In the genomic region with DNA sequence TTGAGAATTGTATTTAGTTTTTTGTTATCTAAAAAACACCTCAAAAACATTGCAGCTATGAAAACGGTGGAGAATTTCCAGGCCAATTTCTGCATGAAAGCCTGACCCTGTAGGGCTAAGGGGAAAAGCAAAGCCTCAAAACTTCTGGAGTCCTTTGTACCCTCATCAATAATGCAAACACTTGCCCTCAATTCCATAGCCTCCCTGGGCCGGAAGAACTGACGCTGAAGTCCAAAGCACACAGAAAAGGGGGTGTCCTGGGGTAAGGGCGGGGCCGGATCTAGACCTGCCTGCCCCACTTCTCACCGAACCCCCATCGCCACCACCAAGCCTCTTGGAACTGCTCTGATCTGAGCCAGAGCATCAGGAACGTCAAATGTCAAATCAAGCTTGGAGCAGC, we compare ENCODE assay signal across 34 cellular contexts.
"Had no signal": no experiment of that assay in that cellular context is flagged by ENCODE, and none has a peak within 500 bp of the region (broad histone marks: within the 10 kb centered on the region; RNA-seq: fewer than 3 reads in every experiment).

No MANE protein-coding gene starts in this region.

- H3K4me1 ChIP-seq: ascending aorta, body of pancreas, breast epithelium had no signal

- H3K27ac ChIP-seq: adrenal gland, ascending aorta, body of pancreas, brain microvascular endothelial cell, breast epithelium, cardiac muscle cell had no signal

- ATAC-seq: activated naive CD4-positive, alpha-beta T cell treated with anti-CD3 and anti-CD28 coated beads, Interleukin-2, amount 50 U/mL, for 72 hours; activated naive CD8-positive, alpha-beta T cell treated with anti-CD3 and anti-CD28 coated beads, Interleukin-2, amount 50 U/mL, for 24 hours; activated T-cell treated with anti-CD3 and anti-CD28 coated beads, Interleukin-2, amount 50 U/mL, for 4 hours; activated T-cell treated with anti-CD3 and anti-CD28 coated beads, Interleukin-2, amount 50 U/mL, for 72 hours; activated T-helper 17 cell treated with anti-CD3 and anti-CD28 coated beads, Interleukin-2, amount 50 U/mL, for 72 hours; body of pancreas had no signal

- H3K4me3 ChIP-seq: adrenal gland, ascending aorta, body of pancreas, breast epithelium, cardiac muscle cell had no signal

- DNase-seq: activated effector memory CD4-positive, alpha-beta T cell treated with anti-CD3 and anti-CD28 coated beads, Interleukin-2, amount 50 U/mL, for 16 hours; activated effector memory CD4-positive, alpha-beta T cell treated with Interleukin-2 at 50 U/mL for 16 hours; activated gamma-delta T cell; activated gamma-delta T cell treated with Interleukin-2 at 50 U/mL for 16 hours; activated naive CD4-positive, alpha-beta T cell; activated naive CD4-positive, alpha-beta T cell treated with anti-CD3 and anti-CD28 coated beads for 36 hours; activated naive CD4-positive, alpha-beta T cell treated with anti-CD3 and anti-CD28 coated beads, Interleukin-2, amount 10 ng/mL, durations not matched to agents 7 days and 5 days; activated naive CD4-positive, alpha-beta T cell treated with anti-CD3 and anti-CD28 coated beads, Interleukin-2, amount 50 U/mL, for 16 hours; activated naive CD4-positive, alpha-beta T cell treated with Interleukin-2 at 50 U/mL for 16 hours; activated naive CD8-positive, alpha-beta T cell treated with anti-CD3 and anti-CD28 coated beads for 36 hours; activated naive CD8-positive, alpha-beta T cell treated with anti-CD3 and anti-CD28 coated beads, Interleukin-2, amount 10 ng/mL, durations not matched to agents 7 days and 5 days; activated naive CD8-positive, alpha-beta T cell treated with anti-CD3 and anti-CD28 coated beads, Interleukin-2, amount 50 U/mL, for 24 hours; activated T-cell treated with anti-CD3 and anti-CD28 coated beads, Interleukin-2, amount 50 U/mL, for 1 hour; activated T-cell treated with anti-CD3 and anti-CD28 coated beads, Interleukin-2, amount 50 U/mL, for 24 hours; activated T-cell treated with anti-CD3 and anti-CD28 coated beads, Interleukin-2, amount 50 U/mL, for 4 hours; activated T-cell treated with anti-CD3 and anti-CD28 coated beads, Interleukin-2, amount 50 U/mL, for 48 hours; activated T-cell treated with anti-CD3 and anti-CD28 coated beads, Interleukin-2, amount 50 U/mL, for 72 hours; adrenal gland; amniotic stem cell; amygdala; anterior cingulate cortex; aorta; body of pancreas; brain microvascular endothelial cell; caudate nucleus; central memory CD4-positive, alpha-beta T cell; cerebellar nuclear complex had no signal

- H3K27me3 ChIP-seq: ascending aorta, body of pancreas, brain microvascular endothelial cell, cardiac muscle cell had no signal

- FAIRE-seq: astrocyte, bronchial epithelial cell had no signal

- H3K9me3 ChIP-seq: adrenal gland, ascending aorta, body of pancreas, breast epithelium had no signal

- H3K36me3 ChIP-seq: adrenal gland, ascending aorta, brain microvascular endothelial cell, breast epithelium, cardiac muscle cell had no signal
